15 cellular contexts compared by ENCODE assay signal in the genomic region with DNA sequence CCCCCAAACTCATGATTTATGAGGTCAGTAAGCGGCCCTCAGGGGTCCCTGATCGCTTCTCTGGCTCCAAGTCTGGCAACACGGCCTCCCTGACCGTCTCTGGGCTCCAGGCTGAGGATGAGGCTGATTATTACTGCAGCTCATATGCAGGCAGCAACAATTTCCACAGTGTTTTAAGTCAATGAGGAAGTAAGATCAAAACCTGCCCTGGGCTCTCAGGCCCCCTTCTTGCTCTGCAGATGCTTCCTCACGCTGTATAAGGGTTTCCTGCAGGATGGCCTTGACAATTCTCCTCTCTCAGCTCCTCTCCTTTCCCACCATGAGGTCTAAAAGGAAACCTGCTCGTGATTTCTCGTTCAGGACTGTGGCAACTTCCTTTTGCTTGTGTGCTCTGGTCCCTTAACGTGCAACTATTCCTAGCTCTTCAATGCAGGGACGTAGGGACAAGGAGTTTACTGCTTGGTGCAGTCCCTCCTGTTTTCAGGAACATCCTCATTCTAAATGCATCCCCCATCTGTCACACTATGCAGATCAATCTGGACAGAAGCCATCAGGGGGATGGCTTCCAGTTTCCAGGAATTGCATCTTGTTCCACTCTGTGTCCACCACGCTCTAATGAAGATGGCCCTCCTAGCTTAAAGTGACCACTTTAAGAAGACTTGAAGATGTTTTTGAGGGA.
DNase-seq lines count a peak whose midpoint lies in the region; ATAC-seq and TF ChIP-seq lines count a peak whose summit lies in the region.
"Had no signal": no experiment of that assay in that cellular context is flagged by ENCODE, and none has a peak within 500 bp of the region (broad histone marks: within the 10 kb centered on the region; RNA-seq: fewer than 3 reads in every experiment).

No MANE protein-coding gene starts in this region.

- H3K4me2 ChIP-seq in GM23338, result no peak overlapping the region

- H3K27ac ChIP-seq in substantia nigra (ENCODE audit: low read depth, low read length, poor library complexity, severe bottlenecking) (no peak overlapping the region), GM23338 (ENCODE audit: low read depth) (no peak overlapping the region)
- H3K27ac ChIP-seq: coronary artery, uterus had no signal

- H3K4me1 Mint-ChIP-seq in T-helper 1 cell treated with Interleukin-12 subunit alpha and Interleukin-12 subunit beta and Interleukin-4 antibody, amounts not matched to agents 30 μg/mL and 1 μg/mL, for 36 hours (ENCODE audit: low read depth), result peaks cover 57% of the 10 kb centered on the region
- peaks cover 74% of the 10 kb centered on the region for H3K4me1 Mint-ChIP-seq in activated CD4-positive, alpha-beta memory T cell treated with anti-CD3 and anti-CD28 coated beads for 36 hours (ENCODE audit: low read depth)
- peaks cover 46 to 62% (median 59%) of the 10 kb centered on the region in 3 donors for H3K4me1 Mint-ChIP-seq in naive B cell
- H3K4me1 Mint-ChIP-seq in GM23338, result peaks cover 3% of the 10 kb centered on the region; the same call in 1 of the 3 replicates

- H3K4me3 ChIP-seq in GM23338, result no peak overlapping the region
- H3K4me3 ChIP-seq: coronary artery, uterus had no signal

- H3K27me3 Mint-ChIP-seq in T-helper 1 cell treated with Interleukin-12 subunit alpha and Interleukin-12 subunit beta and Interleukin-4 antibody, amounts not matched to agents 30 μg/mL and 1 μg/mL, for 36 hours (ENCODE audit: low read depth), result peaks cover 20% of the 10 kb centered on the region
- H3K27me3 Mint-ChIP-seq in activated CD4-positive, alpha-beta memory T cell treated with anti-CD3 and anti-CD28 coated beads for 36 hours, result no peaks in the 10 kb centered on the region
- H3K27me3 Mint-ChIP-seq in naive B cell (peaks cover 0 to 2% (median 0%) of the 10 kb centered on the region in 3 donors), GM23338 (ENCODE audit: insufficient read depth, low read depth, poor library complexity) (peaks cover 37% of the 10 kb centered on the region)

- ATAC-seq in naive B cell (ENCODE audit: low read depth in 2 of 2) (peak; percentile 68 to 77), HG02840 (IDR thresholded peaks at IDR 0.05; ENCODE audit: low FRiP score, unreplicated experiment) (no peak), GM23338 (no peak)

- no peaks in the 10 kb centered on the region for H3F3A ChIP-seq in GM23338 (replicated peaks; ENCODE audit: low read depth)

- no peaks in the 10 kb centered on the region for H3K9me3 Mint-ChIP-seq in T-helper 1 cell treated with Interleukin-12 subunit alpha and Interleukin-12 subunit beta and Interleukin-4 antibody, amounts not matched to agents 30 μg/mL and 1 μg/mL, for 36 hours
- no peaks in the 10 kb centered on the region for H3K9me3 Mint-ChIP-seq in activated CD4-positive, alpha-beta memory T cell treated with anti-CD3 and anti-CD28 coated beads for 36 hours
- H3K9me3 Mint-ChIP-seq in naive B cell (no peaks in the 10 kb centered on the region), GM23338 (no peaks in the 10 kb centered on the region)
- H3K9me3 Mint-ChIP-seq: H9 had no signal

- no peak for TF ChIP-seq CTCF in GM23338 (conservative IDR thresholded peaks at IDR 0.05; ENCODE audit: low read depth in 2 of 2)

- H3K4me3 Mint-ChIP-seq in T-helper 1 cell treated with Interleukin-12 subunit alpha and Interleukin-12 subunit beta and Interleukin-4 antibody, amounts not matched to agents 30 μg/mL and 1 μg/mL, for 36 hours, result no peak overlapping the region
- no peak overlapping the region for H3K4me3 Mint-ChIP-seq in activated CD4-positive, alpha-beta memory T cell treated with anti-CD3 and anti-CD28 coated beads for 36 hours
- H3K4me3 Mint-ChIP-seq in naive B cell, result peak overlapping the region in 6 of 8 donors; percentile 59 to 83 (median 72)
- no peak overlapping the region for H3K4me3 Mint-ChIP-seq in GM23338
- H3K4me3 Mint-ChIP-seq: H9 had no signal

- no peaks in the 10 kb centered on the region for H3K36me3 Mint-ChIP-seq in T-helper 1 cell treated with Interleukin-12 subunit alpha and Interleukin-12 subunit beta and Interleukin-4 antibody, amounts not matched to agents 30 μg/mL and 1 μg/mL, for 36 hours (ENCODE audit: low read depth)
- H3K36me3 Mint-ChIP-seq in activated CD4-positive, alpha-beta memory T cell treated with anti-CD3 and anti-CD28 coated beads for 36 hours, result no peaks in the 10 kb centered on the region
- no peaks in the 10 kb centered on the region for H3K36me3 Mint-ChIP-seq in naive B cell
- H3K36me3 Mint-ChIP-seq in GM23338 (ENCODE audit: low read depth), result no peaks in the 10 kb centered on the region

- H3K27ac Mint-ChIP-seq in T-helper 1 cell treated with Interleukin-12 subunit alpha and Interleukin-12 subunit beta and Interleukin-4 antibody, amounts not matched to agents 30 μg/mL and 1 μg/mL, for 36 hours, result peak overlapping the region; percentile 46
- H3K27ac Mint-ChIP-seq in activated CD4-positive, alpha-beta memory T cell treated with anti-CD3 and anti-CD28 coated beads for 36 hours, result peak overlapping the region; percentile 43
- peak overlapping the region in 4 of 6 donors; percentile 66 to 84 (median 78) for H3K27ac Mint-ChIP-seq in naive B cell
- H3K27ac Mint-ChIP-seq in GM23338, result no peak overlapping the region
- H3K27ac Mint-ChIP-seq: H9 had no signal

- peaks cover 95% of the 10 kb centered on the region for H3K27me3 ChIP-seq in GM23338 (ENCODE audit: insufficient read depth)
- H3K27me3 ChIP-seq: uterus had no signal

- H3K9me2 ChIP-seq in GM23338 (ENCODE audit: insufficient read depth), result no peaks in the 10 kb centered on the region

- H3K4me1 ChIP-seq in GM23338 (ENCODE audit: insufficient read depth), result no peaks in the 10 kb centered on the region
- H3K4me1 ChIP-seq: uterus had no signal

- H3K79me2 ChIP-seq in GM23338 (replicated peaks; ENCODE audit: insufficient read depth), result no peaks in the 10 kb centered on the region

- CTCF ChIA-PET in activated CD4-positive, alpha-beta memory T cell treated with anti-CD3 and anti-CD28 coated beads for 36 hours (lab: Charles Lee), result interaction anchor here (0.9 to 1.8 kb wide), 5 partner anchors 12 to 208 kb away, joined by 3 to 9 read pairs (median 4); no protein-coding TSS in a partner anchor

- POLR2A ChIA-PET in activated CD4-positive, alpha-beta memory T cell treated with anti-CD3 and anti-CD28 coated beads for 36 hours (lab: Charles Lee), result no interaction called here

- in situ Hi-C loops in KBM-7 (cut with MboI; ENCODE audit: low pct_unique_long_range_greater_than_20kb, low sequenced_read_pairs), result no loop called here

- H2AFZ ChIP-seq in GM23338, result no peak overlapping the region

- no peaks in the 10 kb centered on the region for H3K36me3 ChIP-seq in GM23338 (ENCODE audit: insufficient read depth)
- H3K36me3 ChIP-seq: uterus had no signal

- intact Hi-C loops in activated CD4-positive, alpha-beta memory T cell treated with anti-CD3 and anti-CD28 coated beads for 36 hours (cut with micrococcal nuclease), result no loop called here

- no peak for DNase-seq in T-helper 1 cell
- DNase-seq in KBM-7, result peak; percentile 25
- no peak for DNase-seq in activated CD4-positive, alpha-beta memory T cell treated with anti-CD3 and anti-CD28 coated beads for 36 hours
- DNase-seq in naive B cell, result peak; percentile 31
- DNase-seq in substantia nigra (lab: John Stamatoyannopoulos, UW), result no peak
- no peak for DNase-seq in GM23338 (ENCODE audit: low spot score)
- DNase-seq: ACHN; activated CD4-positive, alpha-beta T cell treated with anti-CD3 and anti-CD28 coated beads for 1 hour; H9; NCI-H1105 treated with DMSO at 0.1 percent for 48 hours; SHP77 treated with DMSO at 0.1 percent for 48 hours; uterus had no signal

- no peaks in the 10 kb centered on the region for H4K20me1 ChIP-seq in GM23338 (replicated peaks; ENCODE audit: insufficient read depth)

TF ChIP-seq in GM23338, 12 proteins besides CTCF, POLR2A, EP300 and RAD21 (continues in another document):
- TF ChIP-seq ZNF114 (CRISPR knock-in tag; IDR thresholded peaks at IDR 0.05) (no peak), JUNB (IDR thresholded peaks at IDR 0.05; ENCODE audit: unreplicated experiment) (no peak), CREB1 (CRISPR knock-in tag; IDR thresholded peaks at IDR 0.05; ENCODE audit: low read depth) (no peak), NANOG (IDR thresholded peaks at IDR 0.05; ENCODE audit: borderline replicate concordance) (no peak)
- TF ChIP-seq, protein P1, sequence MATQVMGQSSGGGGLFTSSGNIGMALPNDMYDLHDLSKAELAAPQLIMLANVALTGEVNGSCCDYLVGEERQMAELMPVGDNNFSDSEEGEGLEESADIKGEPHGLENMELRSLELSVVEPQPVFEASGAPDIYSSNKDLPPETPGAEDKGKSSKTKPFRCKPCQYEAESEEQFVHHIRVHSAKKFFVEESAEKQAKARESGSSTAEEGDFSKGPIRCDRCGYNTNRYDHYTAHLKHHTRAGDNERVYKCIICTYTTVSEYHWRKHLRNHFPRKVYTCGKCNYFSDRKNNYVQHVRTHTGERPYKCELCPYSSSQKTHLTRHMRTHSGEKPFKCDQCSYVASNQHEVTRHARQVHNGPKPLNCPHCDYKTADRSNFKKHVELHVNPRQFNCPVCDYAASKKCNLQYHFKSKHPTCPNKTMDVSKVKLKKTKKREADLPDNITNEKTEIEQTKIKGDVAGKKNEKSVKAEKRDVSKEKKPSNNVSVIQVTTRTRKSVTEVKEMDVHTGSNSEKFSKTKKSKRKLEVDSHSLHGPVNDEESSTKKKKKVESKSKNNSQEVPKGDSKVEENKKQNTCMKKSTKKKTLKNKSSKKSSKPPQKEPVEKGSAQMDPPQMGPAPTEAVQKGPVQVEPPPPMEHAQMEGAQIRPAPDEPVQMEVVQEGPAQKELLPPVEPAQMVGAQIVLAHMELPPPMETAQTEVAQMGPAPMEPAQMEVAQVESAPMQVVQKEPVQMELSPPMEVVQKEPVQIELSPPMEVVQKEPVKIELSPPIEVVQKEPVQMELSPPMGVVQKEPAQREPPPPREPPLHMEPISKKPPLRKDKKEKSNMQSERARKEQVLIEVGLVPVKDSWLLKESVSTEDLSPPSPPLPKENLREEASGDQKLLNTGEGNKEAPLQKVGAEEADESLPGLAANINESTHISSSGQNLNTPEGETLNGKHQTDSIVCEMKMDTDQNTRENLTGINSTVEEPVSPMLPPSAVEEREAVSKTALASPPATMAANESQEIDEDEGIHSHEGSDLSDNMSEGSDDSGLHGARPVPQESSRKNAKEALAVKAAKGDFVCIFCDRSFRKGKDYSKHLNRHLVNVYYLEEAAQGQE (IDR thresholded peaks at IDR 0.05; ENCODE audit: unreplicated experiment), result no peak

Comparison
In these comparisons a context has a peak if more than half of its experiments do, and no peak if none do; other contexts are left out.
1. H3K4me3 Mint-ChIP-seq: peak in naive B cell (6 of 8); none in T-helper 1 cell treated with Interleukin-12 subunit alpha and Interleukin-12 subunit beta and Interleukin-4 antibody, amounts not matched to agents 30 μg/mL and 1 μg/mL, for 36 hours (single experiment), activated CD4-positive, alpha-beta memory T cell treated with anti-CD3 and anti-CD28 coated beads for 36 hours (single experiment) and GM23338 (single experiment).
2. DNase-seq: peak in KBM-7 (single experiment) and naive B cell (single experiment); none in T-helper 1 cell (0 of 5), activated CD4-positive, alpha-beta memory T cell treated with anti-CD3 and anti-CD28 coated beads for 36 hours (single experiment), substantia nigra (0 of 49) and GM23338 (single experiment).
3. ATAC-seq: peak in naive B cell (2 of 2); none in HG02840 (single experiment) and GM23338 (single experiment).